In the genomic region with DNA sequence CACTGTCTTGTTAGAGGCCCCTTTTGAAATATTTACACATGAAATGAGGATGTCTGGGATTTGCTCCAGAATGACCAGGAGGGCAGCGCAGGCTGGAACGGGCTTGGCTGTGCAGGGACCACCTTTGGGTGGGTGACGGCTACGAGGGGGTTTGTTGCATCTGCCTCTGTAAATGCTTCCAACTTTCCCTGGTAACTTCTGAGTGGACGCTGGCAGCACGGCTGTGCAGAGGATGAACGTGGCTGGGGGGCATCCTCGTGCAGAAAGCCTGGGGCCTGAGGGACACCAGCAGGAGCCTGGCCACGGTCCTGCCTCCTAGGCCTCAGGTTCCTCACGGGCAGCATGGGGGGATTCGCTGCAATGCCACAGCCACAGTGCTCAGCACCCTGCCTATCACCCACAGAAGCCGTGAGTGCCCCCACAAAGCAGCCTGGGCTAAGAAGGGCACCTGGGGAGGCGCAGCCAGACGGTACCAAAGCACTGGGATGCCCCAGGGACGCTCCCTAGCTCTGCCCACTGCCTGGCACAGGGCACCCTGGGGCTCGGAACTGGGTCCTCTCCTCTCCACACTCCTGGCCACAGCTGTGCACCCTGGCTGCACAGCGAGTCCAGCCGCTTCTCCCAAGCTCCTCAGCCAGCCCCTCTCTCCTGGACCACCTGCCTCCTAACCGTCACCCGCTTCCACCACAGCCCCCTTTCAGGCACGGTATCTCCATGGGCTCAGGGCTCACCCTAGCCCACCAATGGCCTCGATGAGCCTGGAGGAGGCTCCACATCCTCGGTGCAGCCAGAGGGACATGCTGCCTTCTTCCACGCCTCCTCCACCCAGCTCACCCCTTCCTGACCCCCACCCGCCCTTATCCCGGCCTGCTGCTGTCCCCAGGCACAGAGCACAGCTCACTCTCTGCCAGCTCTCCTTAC, we compare ENCODE assay signal across 13 cellular contexts. TPM values are rescaled to one million over a fixed set of nuclear protein-coding genes. Genes with fewer than 3 reads are reported as not detected.
DNase-seq lines count a peak whose midpoint lies in the region; ATAC-seq, FAIRE-seq and TF ChIP-seq lines count a peak whose summit lies in the region.
"Had no signal": no experiment of that assay in that cellular context is flagged by ENCODE, and none has a peak within 500 bp of the region (broad histone marks: within the 10 kb centered on the region; RNA-seq: fewer than 3 reads in every experiment).

No MANE protein-coding gene starts in this region.

- H3K4me3 Mint-ChIP-seq in HFFc6 (no peak overlapping the region), neural progenitor cell (no peak overlapping the region)
- H3K4me3 Mint-ChIP-seq: activated naive CD8-positive, alpha-beta T cell treated with anti-CD3 and anti-CD28 coated beads for 36 hours had no signal

- no peaks in the 10 kb centered on the region for H3K9me3 Mint-ChIP-seq in HFFc6
- H3K9me3 Mint-ChIP-seq in neural progenitor cell: no peaks in the 10 kb centered on the region
- H3K9me3 Mint-ChIP-seq: activated naive CD8-positive, alpha-beta T cell treated with anti-CD3 and anti-CD28 coated beads for 36 hours had no signal

- H3K36me3 ChIP-seq in BE2C (peaks cover under 1% of the 10 kb centered on the region; the same call in 1 of the 2 replicates), endothelial cell of umbilical vein (ENCODE audit: control insufficient read depth in 2 of 2, extremely low read depth in 1 of 2, insufficient read depth in 2 of 2, low read length in 2 of 2) (no peaks in the 10 kb centered on the region), neural progenitor cell (no peaks in the 10 kb centered on the region)

- H3K27me3 ChIP-seq in BE2C (no peaks in the 10 kb centered on the region), endothelial cell of umbilical vein (ENCODE audit: control insufficient read depth in 2 of 2, insufficient read depth in 2 of 2, low read length in 2 of 2) (no peaks in the 10 kb centered on the region), neural progenitor cell (no peaks in the 10 kb centered on the region)

- CTCF ChIA-PET in endothelial cell of umbilical vein (lab: Charles Lee) (no interaction called here), GM10248 (lab: Yijun Ruan, JAX) (interaction anchor here (0.6 to 4.5 kb wide), 2 partner anchors 17 to 32 kb away, joined by 3 to 27 read pairs; no protein-coding TSS in a partner anchor)

- POLR2A ChIA-PET in endothelial cell of umbilical vein (lab: Charles Lee): no interaction called here
- POLR2A ChIA-PET in GM10248 (lab: Yijun Ruan, JAX): no interaction called here

- intact Hi-C loops in endothelial cell of umbilical vein (cut with micrococcal nuclease): no loop called here

- H3K79me2 ChIP-seq in endothelial cell of umbilical vein (ENCODE audit: control insufficient read depth, insufficient read depth, low read length) (peaks cover 66% of the 10 kb centered on the region), neural progenitor cell (ENCODE audit: low read depth) (peaks cover 93% of the 10 kb centered on the region)

- FAIRE-seq in endothelial cell of umbilical vein (lab: Jason Lieb, UNC): peak; percentile 43

- TF ChIP-seq POLR2A in endothelial cell of umbilical vein (IDR thresholded peaks at IDR 0.05; ENCODE audit: low read depth, low read length): no peak

- H3K27me3 Mint-ChIP-seq in HFFc6 (ENCODE audit: insufficient read depth): peaks cover 6% of the 10 kb centered on the region
- H3K27me3 Mint-ChIP-seq in neural progenitor cell (ENCODE audit: insufficient read depth, low read depth): peaks cover 4% of the 10 kb centered on the region
- H3K27me3 Mint-ChIP-seq: activated naive CD8-positive, alpha-beta T cell treated with anti-CD3 and anti-CD28 coated beads for 36 hours had no signal

- no peak overlapping the region for H3K4me3 ChIP-seq in BE2C (ENCODE audit: low read depth, low read length)
- H3K4me3 ChIP-seq in endothelial cell of umbilical vein (replicated peaks in 1 of 3; ENCODE audit: insufficient read depth in 1 of 3, low read depth in 1 of 3, low read length in 3 of 3): no peak overlapping the region
- no peak overlapping the region for H3K4me3 ChIP-seq in neural progenitor cell

- H3K4me1 Mint-ChIP-seq in HFFc6 (ENCODE audit: low read depth) (peaks cover 61% of the 10 kb centered on the region), neural progenitor cell (peaks cover 40% of the 10 kb centered on the region)

- H3K27ac ChIP-seq in endothelial cell of umbilical vein (ENCODE audit: insufficient read depth, low read depth, low read length) (no peak overlapping the region), neural progenitor cell (no peak overlapping the region)

- H3K9ac ChIP-seq in endothelial cell of umbilical vein (replicated peaks; ENCODE audit: extremely low read depth, insufficient read depth, low read length) (no peak overlapping the region), neural progenitor cell (no peak overlapping the region)

- TF ChIP-seq CTCF in BE2C (IDR thresholded peaks at IDR 0.05; ENCODE audit: low read depth, low read length) (no peak), HFFc6 (IDR thresholded peaks at IDR 0.05) (no peak), endothelial cell of umbilical vein (IDR thresholded peaks at IDR 0.05; ENCODE audit: extremely low read depth in 1 of 2, insufficient read depth in 1 of 2, low read depth in 1 of 2, low read length in 2 of 2) (no peak), neural progenitor cell (IDR thresholded peaks at IDR 0.05) (no peak), GM10248 (IDR thresholded peaks at IDR 0.05; ENCODE audit: control extremely low read depth, extremely low read depth, low read depth, missing control alignments) (no peak)

- no peaks in the 10 kb centered on the region for H3K9me1 ChIP-seq in endothelial cell of umbilical vein (replicated peaks; ENCODE audit: control insufficient read depth, extremely low read depth, insufficient read depth, low read length)

- no peak for ATAC-seq in GM18517 (IDR thresholded peaks at IDR 0.05; ENCODE audit: unreplicated experiment)

- no peak overlapping the region for H3K4me2 ChIP-seq in endothelial cell of umbilical vein (ENCODE audit: insufficient read depth, low read length)
- H3K4me2 ChIP-seq in neural progenitor cell: no peak overlapping the region

- H2AFZ ChIP-seq in endothelial cell of umbilical vein (ENCODE audit: low read depth, low read length): no peak overlapping the region
- H2AFZ ChIP-seq in neural progenitor cell (replicated peaks): no peak overlapping the region

- no peaks in the 10 kb centered on the region for H3F3A ChIP-seq in neural progenitor cell (ENCODE audit: low read depth)

- DNase-seq in BE2C (peak; percentile 10), HFFc6 (no peak), endothelial cell of umbilical vein (ENCODE audit: low read depth, low spot score) (no peak), neural progenitor cell (ENCODE audit: low spot score) (no peak), NCI-H2171 treated with DMSO at 0.1 percent for 48 hours (lab: John Stamatoyannopoulos, UW) (no peak), GOT3 (lab: John Stamatoyannopoulos, UW) (no peak), GM10248 (ENCODE audit: extremely low spot score) (no peak)
- DNase-seq: activated CD4-positive, CD25-positive, alpha-beta regulatory T cell; activated naive CD8-positive, alpha-beta T cell treated with anti-CD3 and anti-CD28 coated beads for 36 hours; DMS53; NCI-H2029; NCI-H748 treated with DMSO at 0.1 percent for 48 hours had no signal

- peaks cover 10% of the 10 kb centered on the region for H3K36me3 Mint-ChIP-seq in HFFc6 (ENCODE audit: low read depth)
- H3K36me3 Mint-ChIP-seq in neural progenitor cell: peaks cover 17% of the 10 kb centered on the region

- H3K4me1 ChIP-seq in BE2C (peaks cover 43% of the 10 kb centered on the region), endothelial cell of umbilical vein (ENCODE audit: control insufficient read depth, extremely low read depth, insufficient read depth, low read length) (peaks cover 52% of the 10 kb centered on the region), neural progenitor cell (peaks cover 14% of the 10 kb centered on the region)

- H3K27ac Mint-ChIP-seq in HFFc6 (peak overlapping the region; percentile 71), neural progenitor cell (peak overlapping the region; percentile 81)

- dilution Hi-C loops in endothelial cell of umbilical vein (cut with MboI; ENCODE audit: extremely low pct_ligation_motif_present, low sequenced_read_pairs): no loop called here

- H4K20me1 ChIP-seq in endothelial cell of umbilical vein (replicated peaks; ENCODE audit: control insufficient read depth, extremely low read depth, insufficient read depth, low read length): no peaks in the 10 kb centered on the region
- H4K20me1 ChIP-seq in neural progenitor cell (ENCODE audit: low read depth): peaks cover 77% of the 10 kb centered on the region

- H3K9me3 ChIP-seq in BE2C (no peaks in the 10 kb centered on the region), endothelial cell of umbilical vein (replicated peaks; ENCODE audit: control insufficient read depth, insufficient read depth, low read length) (no peaks in the 10 kb centered on the region), neural progenitor cell (ENCODE audit: low read depth) (no peaks in the 10 kb centered on the region)

- no TSS peak for BruUV-seq in endothelial cell of umbilical vein (replicated peaks; lab: Mats Ljungman, UMichigan)

TF ChIP-seq in endothelial cell of umbilical vein, 7 proteins besides CTCF, POLR2A, EP300 and RAD21 (continues in another document):
- TF ChIP-seq, protein P1, sequence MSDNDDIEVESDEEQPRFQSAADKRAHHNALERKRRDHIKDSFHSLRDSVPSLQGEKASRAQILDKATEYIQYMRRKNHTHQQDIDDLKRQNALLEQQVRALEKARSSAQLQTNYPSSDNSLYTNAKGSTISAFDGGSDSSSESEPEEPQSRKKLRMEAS (IDR thresholded peaks at IDR 0.05; ENCODE audit: insufficient read depth, insufficient read length): no peak
- TF ChIP-seq FOS (IDR thresholded peaks at IDR 0.05; ENCODE audit: borderline replicate concordance, insufficient read depth, low read length): no peak
- TF ChIP-seq GATA2 (IDR thresholded peaks at IDR 0.05; ENCODE audit: insufficient read depth, insufficient read length, low read depth, low read length): no peak
- no peak for TF ChIP-seq JUN (IDR thresholded peaks at IDR 0.05; ENCODE audit: borderline replicate concordance, insufficient read depth, insufficient read length, low read depth)

RNA-seq across cellular contexts. Expression of a gene that starts 44.5 kb away (rescaled TPM):
- polyA plus RNA-seq in BE2C (2012; ENCODE audit: insufficient read depth, insufficient read length, low read depth): 146 TPM
- total RNA-seq in HFFc6 (2021; fragmentation: NEBNext Ultra II Directional; extraction: Animal tissue kit (Norgen Biotek cat#: 25700)): 10 to 100 TPM; 54.6 to 69.4 (median 59.5) TPM
- total RNA-seq in endothelial cell of umbilical vein (79.2 and 84.8 TPM in 2 replicates), neural progenitor cell (ENCODE audit: low replicate concordance) (5.6 and 21.0 TPM in 2 replicates)
- 43.9 and 52.9 TPM in 2 replicates for polyA plus RNA-seq in endothelial cell of umbilical vein
- 32.5 and 45.8 TPM in 2 replicates for polyA plus RNA-seq in endothelial cell of umbilical vein (2011; cell fraction: cytosol; rRNA removed)
- polyA plus RNA-seq in endothelial cell of umbilical vein (2011; cell fraction: nucleus; rRNA removed): 62.0 and 69.5 TPM in 2 replicates
- polyA plus RNA-seq in endothelial cell of umbilical vein (2012): 37.9 and 50.9 TPM in 2 replicates
- polyA minus RNA-seq in endothelial cell of umbilical vein: 34.3 and 51.6 TPM in 2 replicates
- 63.8 TPM for polyA minus RNA-seq in endothelial cell of umbilical vein (2011; cell fraction: cytosol; rRNA and poly(A)+ RNA removed)
- 17.7 and 33.5 TPM in 2 replicates for polyA minus RNA-seq in endothelial cell of umbilical vein (2011; cell fraction: nucleus; rRNA and poly(A)+ RNA removed)
